ENCODE assay signal across 16 cellular contexts in genomic region chr12:108605000-108605689, GRCh38. TPM values are rescaled to one million over a fixed set of nuclear protein-coding genes. Genes with fewer than 3 reads are reported as not detected.
A peak's percentile ranks its signal among the peaks of the same experiment; 100 is the strongest.
DNase-seq lines count a peak whose midpoint lies in the region; ATAC-seq and TF ChIP-seq lines count a peak whose summit lies in the region.
"Had no signal": no experiment of that assay in that cellular context is flagged by ENCODE, and none has a peak within 500 bp of the region (broad histone marks: within the 10 kb centered on the region; RNA-seq: fewer than 3 reads in every experiment).

No MANE protein-coding gene starts in this region.

- H3K36me3 ChIP-seq in PC-3 (ENCODE audit: low read depth, low read length): no peaks in the 10 kb centered on the region
- H3K36me3 ChIP-seq: colonic mucosa had no signal

- intact Hi-C loops in activated B cell treated with CpG ODN at 0.5 μM for 24 hours (cut with micrococcal nuclease) (no loop called here), PC-3 (cut with micrococcal nuclease) (no loop called here)

- no peaks in the 10 kb centered on the region for H3K9me2 ChIP-seq in PC-3 (replicated peaks; ENCODE audit: low read length)

- no peaks in the 10 kb centered on the region for H3K79me2 ChIP-seq in PC-3 (ENCODE audit: low read length)

- no peaks in the 10 kb centered on the region for H3K9me3 ChIP-seq in PC-3 (ENCODE audit: low read length)
- H3K9me3 ChIP-seq: colonic mucosa, mucosa of descending colon had no signal

- no peak for ATAC-seq in activated T-cell treated with anti-CD3 and anti-CD28 coated beads, Interleukin-2, amount 50 U/mL, for 72 hours (replicated peaks in 1 of 2)
- peak; percentile 37 for ATAC-seq in activated B cell treated with CpG ODN at 0.5 μM for 24 hours (ENCODE audit: low read depth)
- peak; percentile 9 for ATAC-seq in stimulated activated effector memory CD8-positive, alpha-beta T cell treated with anti-CD3 and anti-CD28 coated beads, Interleukin-12 subunit alpha, Interleukin-12 subunit beta, amount 100 ng/mL, for 72 hours
- no peak for ATAC-seq in PC-3
- ATAC-seq in HG02870 (IDR thresholded peaks at IDR 0.05; ENCODE audit: unreplicated experiment): no peak
- ATAC-seq: mucosa of descending colon had no signal

- no peak overlapping the region for H3K4me3 ChIP-seq in epithelial cell of proximal tubule (ENCODE audit: low read depth, low read length)
- H3K4me3 ChIP-seq in PC-3 (ENCODE audit: low read length): no peak overlapping the region
- H3K4me3 ChIP-seq: colonic mucosa, mucosa of descending colon had no signal

- DNase-seq in activated T-cell treated with anti-CD3 and anti-CD28 coated beads, Interleukin-2, amount 50 U/mL, for 72 hours: no peak
- DNase-seq in activated T-cell treated with anti-CD3 and anti-CD28 coated beads for 4 hours: no peak
- DNase-seq in activated B cell treated with CpG ODN at 0.5 μM for 24 hours: no peak
- DNase-seq in epithelial cell of proximal tubule (ENCODE audit: low read depth): peak; percentile 68
- no peak for DNase-seq in stimulated activated effector memory CD8-positive, alpha-beta T cell treated with anti-CD3 and anti-CD28 coated beads, Interleukin-12 subunit alpha, Interleukin-12 subunit beta, amount 100 ng/mL, for 72 hours (ENCODE audit: low spot score in 2 of 2)
- no peak for DNase-seq in PC-3
- DNase-seq in caudate nucleus (lab: John Stamatoyannopoulos, UW): no peak
- DNase-seq: activated CD4-positive, CD25-positive, alpha-beta regulatory T cell treated with anti-CD3 and anti-CD28 coated beads, Interleukin-2, amount 50 U/mL, for 72 hours; activated naive CD4-positive, alpha-beta T cell; colonic mucosa; DND-41; NCI-H1436; SIG-M5; stimulated activated naive CD4-positive, alpha-beta T cell treated with Interleukin-2 at 50 U/mL for 16 hours had no signal

- no peaks in the 10 kb centered on the region for H3F3A ChIP-seq in PC-3 (ENCODE audit: low read length, unreplicated experiment)

- H3K4me1 ChIP-seq in PC-3 (ENCODE audit: insufficient read depth, low read length): no peaks in the 10 kb centered on the region
- H3K4me1 ChIP-seq: colonic mucosa had no signal

- no peaks in the 10 kb centered on the region for H3K36me3 Mint-ChIP-seq in activated T-cell treated with anti-CD3 and anti-CD28 coated beads, Interleukin-2, amount 50 U/mL, for 72 hours (ENCODE audit: insufficient read depth in 2 of 2)
- H3K36me3 Mint-ChIP-seq in activated B cell treated with CpG ODN at 0.5 μM for 24 hours (ENCODE audit: low read depth): no peaks in the 10 kb centered on the region
- peaks cover 21% of the 10 kb centered on the region for H3K36me3 Mint-ChIP-seq in stimulated activated effector memory CD8-positive, alpha-beta T cell treated with anti-CD3 and anti-CD28 coated beads, Interleukin-12 subunit alpha, Interleukin-12 subunit beta, amount 100 ng/mL, for 72 hours

- CTCF ChIA-PET in activated B cell treated with CpG ODN at 0.5 μM for 24 hours (lab: Charles Lee) (interaction anchor here (0.5 kb wide), 1 partner anchor 933 kb away, joined by 3 read pairs; no protein-coding TSS in a partner anchor), PC-3 (lab: Charles Lee) (no interaction called here)

- no peaks in the 10 kb centered on the region for H3K9me3 Mint-ChIP-seq in activated T-cell treated with anti-CD3 and anti-CD28 coated beads, Interleukin-2, amount 50 U/mL, for 72 hours
- no peaks in the 10 kb centered on the region for H3K9me3 Mint-ChIP-seq in activated B cell treated with CpG ODN at 0.5 μM for 24 hours
- H3K9me3 Mint-ChIP-seq in stimulated activated effector memory CD8-positive, alpha-beta T cell treated with anti-CD3 and anti-CD28 coated beads, Interleukin-12 subunit alpha, Interleukin-12 subunit beta, amount 100 ng/mL, for 72 hours: no peaks in the 10 kb centered on the region

- BruUV-seq in PC-3 (replicated peaks; lab: Mats Ljungman, UMichigan): no TSS peak

- no peak overlapping the region for H3K4me2 ChIP-seq in PC-3 (ENCODE audit: low read length)

- POLR2A ChIA-PET in activated B cell treated with CpG ODN at 0.5 μM for 24 hours (lab: Charles Lee) (interaction anchor here (0.6 kb wide), 1 partner anchor 31 kb away, joined by 7 read pairs; no protein-coding TSS in a partner anchor), PC-3 (lab: Charles Lee; ENCODE audit: unreplicated experiment) (no interaction called here)

- no peaks in the 10 kb centered on the region for H3K27me3 Mint-ChIP-seq in activated T-cell treated with anti-CD3 and anti-CD28 coated beads, Interleukin-2, amount 50 U/mL, for 72 hours (ENCODE audit: low read depth)
- H3K27me3 Mint-ChIP-seq in activated B cell treated with CpG ODN at 0.5 μM for 24 hours: peaks cover 8% of the 10 kb centered on the region

- H3K9ac ChIP-seq in PC-3 (ENCODE audit: low read length): no peak overlapping the region

- no peak overlapping the region for H3K27ac ChIP-seq in PC-3 (ENCODE audit: low read length)
- H3K27ac ChIP-seq in caudate nucleus (ENCODE audit: low read depth, low read length): no peak overlapping the region
- H3K27ac ChIP-seq: colonic mucosa had no signal

- H4K20me1 ChIP-seq in PC-3 (ENCODE audit: low read length): no peaks in the 10 kb centered on the region

- no peak overlapping the region for H2AFZ ChIP-seq in PC-3 (ENCODE audit: low read length)

- TF ChIP-seq CTCF in activated B cell treated with CpG ODN at 0.5 μM for 24 hours (IDR thresholded peaks at IDR 0.05) (no peak), epithelial cell of proximal tubule (conservative IDR thresholded peaks at IDR 0.05; ENCODE audit: low read depth, low read length) (no peak), PC-3 (conservative IDR thresholded peaks at IDR 0.05; ENCODE audit: low read depth, low read length) (no peak)

- H3K4me3 Mint-ChIP-seq in activated T-cell treated with anti-CD3 and anti-CD28 coated beads, Interleukin-2, amount 50 U/mL, for 72 hours: no peak overlapping the region
- H3K4me3 Mint-ChIP-seq in activated B cell treated with CpG ODN at 0.5 μM for 24 hours: no peak overlapping the region
- no peak overlapping the region for H3K4me3 Mint-ChIP-seq in stimulated activated effector memory CD8-positive, alpha-beta T cell treated with anti-CD3 and anti-CD28 coated beads, Interleukin-12 subunit alpha, Interleukin-12 subunit beta, amount 100 ng/mL, for 72 hours

- no peaks in the 10 kb centered on the region for H3K4me1 Mint-ChIP-seq in activated T-cell treated with anti-CD3 and anti-CD28 coated beads, Interleukin-2, amount 50 U/mL, for 72 hours (ENCODE audit: low read depth)
- H3K4me1 Mint-ChIP-seq in activated B cell treated with CpG ODN at 0.5 μM for 24 hours: no peaks in the 10 kb centered on the region
- peaks cover 15% of the 10 kb centered on the region for H3K4me1 Mint-ChIP-seq in stimulated activated effector memory CD8-positive, alpha-beta T cell treated with anti-CD3 and anti-CD28 coated beads, Interleukin-12 subunit alpha, Interleukin-12 subunit beta, amount 100 ng/mL, for 72 hours

- no peaks in the 10 kb centered on the region for H3K27me3 ChIP-seq in PC-3 (ENCODE audit: low read length)
- H3K27me3 ChIP-seq: colonic mucosa had no signal

- H3K27ac Mint-ChIP-seq in activated T-cell treated with anti-CD3 and anti-CD28 coated beads, Interleukin-2, amount 50 U/mL, for 72 hours: peak overlapping the region; percentile 76
- H3K27ac Mint-ChIP-seq in activated B cell treated with CpG ODN at 0.5 μM for 24 hours: no peak overlapping the region
- H3K27ac Mint-ChIP-seq in stimulated activated effector memory CD8-positive, alpha-beta T cell treated with anti-CD3 and anti-CD28 coated beads, Interleukin-12 subunit alpha, Interleukin-12 subunit beta, amount 100 ng/mL, for 72 hours: peak overlapping the region; percentile 96

RNA-seq across cellular contexts. Expression of gene TMEM119, which starts 7.3 kb away (rescaled TPM):
- under 1 TPM; 0.65 to 0.74 TPM for total RNA-seq in activated T-cell treated with anti-CD3 and anti-CD28 coated beads, Interleukin-2, amount 50 U/mL, for 72 hours
- total RNA-seq in activated B cell treated with CpG ODN at 0.5 μM for 24 hours (not detected in 2 replicates), epithelial cell of proximal tubule (0.06 TPM in 1 of 2 replicates, not detected in the other), PC-3 (2014; rRNA removed) (not detected in 2 replicates)

RNA-seq across cellular contexts. Expression of gene SELPLG, which starts 28.5 kb away (rescaled TPM):
- total RNA-seq in activated T-cell treated with anti-CD3 and anti-CD28 coated beads, Interleukin-2, amount 50 U/mL, for 72 hours: 10 to 100 TPM; 49.6 to 55.4 TPM
- 1.8 and 2.0 TPM in 2 replicates for total RNA-seq in activated B cell treated with CpG ODN at 0.5 μM for 24 hours
- 0.46 and 1.0 TPM in 2 replicates for total RNA-seq in epithelial cell of proximal tubule
- total RNA-seq in PC-3 (2014; rRNA removed): 0.63 and 0.73 TPM in 2 replicates

RNA-seq across cellular contexts. Expression of gene ISCU, which starts 42.7 kb away (rescaled TPM):
- 100 to 1,000 TPM; 115 to 139 TPM for total RNA-seq in activated T-cell treated with anti-CD3 and anti-CD28 coated beads, Interleukin-2, amount 50 U/mL, for 72 hours
- total RNA-seq in activated B cell treated with CpG ODN at 0.5 μM for 24 hours (114 and 117 TPM in 2 replicates), epithelial cell of proximal tubule (87.5 and 128 TPM in 2 replicates), PC-3 (2014; rRNA removed) (120 and 181 TPM in 2 replicates)

RNA-seq across cellular contexts. Expression of gene SART3, which starts 44.2 kb away (rescaled TPM):
- 10 to 100 TPM; 75.7 to 78.8 TPM for total RNA-seq in activated T-cell treated with anti-CD3 and anti-CD28 coated beads, Interleukin-2, amount 50 U/mL, for 72 hours
- total RNA-seq in activated B cell treated with CpG ODN at 0.5 μM for 24 hours (88.4 and 107 TPM in 2 replicates), epithelial cell of proximal tubule (43.4 and 68.0 TPM in 2 replicates), PC-3 (2014; rRNA removed) (148 and 165 TPM in 2 replicates)

Comparison
In these comparisons a context has a peak if more than half of its experiments do, and no peak if none do; other contexts are left out.
1. ATAC-seq: peak in activated B cell treated with CpG ODN at 0.5 μM for 24 hours (single experiment) and stimulated activated effector memory CD8-positive, alpha-beta T cell treated with anti-CD3 and anti-CD28 coated beads, Interleukin-12 subunit alpha, Interleukin-12 subunit beta, amount 100 ng/mL, for 72 hours (single experiment); none in activated T-cell treated with anti-CD3 and anti-CD28 coated beads, Interleukin-2, amount 50 U/mL, for 72 hours (0 of 2), PC-3 (single experiment) and HG02870 (single experiment).
2. RNA of gene SELPLG, which starts 28.5 kb away (total RNA-seq): 49.6 to 55.4 TPM in activated T-cell treated with anti-CD3 and anti-CD28 coated beads, Interleukin-2, amount 50 U/mL, for 72 hours; 1.8 to 2.0 TPM in activated B cell treated with CpG ODN at 0.5 μM for 24 hours, 0.63 to 0.73 TPM in PC-3 and 0.46 to 1.0 TPM in epithelial cell of proximal tubule; every median in the first group is over 10 times any median in the second.